ENCODE assay signal across 31 cellular contexts in genomic region chr19:15096223-15096622, GRCh38. TPM values are rescaled to one million over a fixed set of nuclear protein-coding genes. Genes with fewer than 3 reads are reported as not detected.
"Had no signal": no experiment of that assay in that cellular context is flagged by ENCODE, and none has a peak within 500 bp of the region (broad histone marks: within the 10 kb centered on the region; RNA-seq: fewer than 3 reads in every experiment).

No MANE protein-coding gene starts in this region.

- FAIRE-seq: urothelium cell line had no signal

- H3K4me1 ChIP-seq: testis, thyroid gland, upper lobe of right lung, uterus, vagina had no signal

- H3K36me3 ChIP-seq: stomach, suprapubic skin, thoracic aorta, thyroid gland, tibial artery, tibial nerve, transverse colon, upper lobe of left lung, upper lobe of right lung, uterus, vagina had no signal

- DNase-seq: stimulated activated CD4-positive, alpha-beta T cell treated with anti-CD3 and anti-CD28 coated beads, Interleukin-2, amount 100 ng/mL, for 48 hours; stimulated activated CD4-positive, alpha-beta T cell treated with anti-CD3 and anti-CD28 coated beads, Interleukin-4, amount 100 ng/mL, for 1 hour; stimulated activated CD4-positive, alpha-beta T cell treated with anti-CD3 and anti-CD28 coated beads, Interleukin-4, amount 100 ng/mL, for 24 hours; stimulated activated CD4-positive, alpha-beta T cell treated with anti-CD3 and anti-CD28 coated beads, Interleukin-4, amount 100 ng/mL, for 4 hours; stimulated activated CD8-positive, alpha-beta memory T cell treated with anti-CD3 and anti-CD28 coated beads, Interleukin-4, amount 100 ng/mL, for 48 hours; stimulated activated naive B cell treated with anti-CD40 and anti-IgM and Interleukin-4, amounts not matched to agents 10 μg/mL and 1 μg/mL and 100 μg/mL, for 72 hours; stimulated activated naive CD4-positive, alpha-beta T cell; stimulated activated naive CD4-positive, alpha-beta T cell treated with Interleukin-2 at 50 U/mL for 16 hours; stimulated activated naive CD8-positive, alpha-beta T cell treated with anti-CD3 and anti-CD28 coated beads, Interleukin-15, amount 100 ng/mL, for 72 hours; stimulated activated naive CD8-positive, alpha-beta T cell treated with anti-CD3 and anti-CD28 coated beads, Interleukin-15, Interleukin-2, amounts not matched to agents 100 U/mL and 50 U/mL, for 24 hours; stomach; substantia nigra; testis; thyroid gland; tibial artery; transverse colon; trophoblast cell; upper lobe of left lung; upper lobe of right lung; uterus had no signal

- H3K27me3 ChIP-seq: suprapubic skin, testis, thyroid gland, tibial artery, tibial nerve, transverse colon, upper lobe of left lung, upper lobe of right lung, uterus, vagina had no signal

- H3K9me3 ChIP-seq: stomach, suprapubic skin, testis, thoracic aorta, thyroid gland, tibial artery, tibial nerve, transverse colon, upper lobe of left lung, upper lobe of right lung, uterus, vagina had no signal

- H3K4me3 ChIP-seq: stomach, suprapubic skin, testis, thoracic aorta, thyroid gland, tibial artery, tibial nerve, transverse colon, upper lobe of left lung, upper lobe of right lung, uterus, vagina had no signal

- ATAC-seq: stimulated activated effector memory CD8-positive, alpha-beta T cell treated with anti-CD3 and anti-CD28 coated beads, Interleukin-12 subunit alpha, Interleukin-12 subunit beta, amount 100 ng/mL, for 72 hours; stimulated activated memory B cell treated with anti-CD40 and anti-IgM and Interleukin-4, amounts not matched to agents 10 μg/mL and 1 μg/mL and 100 μg/mL, for 72 hours; stimulated activated naive B cell treated with anti-CD40 and anti-IgM and Interleukin-4, amounts not matched to agents 10 μg/mL and 1 μg/mL and 100 μg/mL, for 72 hours; stimulated activated naive CD8-positive, alpha-beta T cell treated with anti-CD3 and anti-CD28 coated beads, Interleukin-15, amount 100 ng/mL, for 72 hours; stimulated activated naive CD8-positive, alpha-beta T cell treated with anti-CD3 and anti-CD28 coated beads, Interleukin-15, Interleukin-2, amounts not matched to agents 100 U/mL and 50 U/mL, for 24 hours; upper lobe of right lung had no signal

- H3K27ac ChIP-seq: stomach, suprapubic skin, testis, thoracic aorta, thyroid gland, tibial artery, tibial nerve, transverse colon, upper lobe of left lung, upper lobe of right lung, uterus, vagina had no signal

RNA-seq across cellular contexts. Expression of gene OR1I1, which starts 14.2 kb away (rescaled TPM):
- total RNA-seq: stomach, subcutaneous adipose tissue, suprapubic skin, temporal lobe, testis, thoracic aorta, thyroid gland, tibial nerve, transverse colon, upper lobe of left lung, upper lobe of right lung, ureter, urinary bladder, uterus, vagina had no signal
- polyA plus RNA-seq: stomach, urinary bladder had no signal

RNA-seq across cellular contexts. Expression of gene CASP14, which starts 46.9 kb away (rescaled TPM):
- total RNA-seq: stomach, subcutaneous adipose tissue, temporal lobe, thyroid gland, tibial nerve, transverse colon, upper lobe of left lung, upper lobe of right lung, urinary bladder, uterus had no signal
- polyA plus RNA-seq: stomach, urinary bladder had no signal
